Comparison of ENCODE assay signal across 8 cellular contexts in genomic region chr1:151457911-151458882, GRCh38. TPM values are rescaled to one million over a fixed set of nuclear protein-coding genes. Genes with fewer than 3 reads are reported as not detected.
A peak's percentile ranks its signal among the peaks of the same experiment; 100 is the strongest.
DNase-seq lines count a peak whose midpoint lies in the region; ATAC-seq and TF ChIP-seq lines count a peak whose summit lies in the region.

No MANE protein-coding gene starts in this region.

- DNase-seq in GM10266 (ENCODE audit: extremely low spot score) (peak; percentile 79), NCI-H226 (peak; percentile 83), chondrocyte (ENCODE audit: low spot score) (no peak), kidney epithelial cell (ENCODE audit: low read depth) (no peak)
- peak; percentile 58 for DNase-seq in activated CD4-positive, alpha-beta T cell treated with anti-CD3 and anti-CD28 coated beads for 1 hour
- peak; percentile 33 to 53 (median 34) for DNase-seq in stimulated activated CD4-positive, alpha-beta T cell treated with anti-CD3 and anti-CD28 coated beads, Interleukin-12 subunit alpha, Interleukin-12 subunit beta, amount 100 ng/mL, for 48 hours (ENCODE audit: low read depth in 2 of 3, low spot score in 1 of 3)

- H3K27me3 ChIP-seq in kidney epithelial cell (ENCODE audit: control insufficient read depth, insufficient read depth, low read length), result no peaks in the 10 kb centered on the region

- H3K9me3 Mint-ChIP-seq in chondrocyte (ENCODE audit: low read depth), result no peaks in the 10 kb centered on the region

- no peaks in the 10 kb centered on the region for H3K36me3 ChIP-seq in kidney epithelial cell (ENCODE audit: control insufficient read depth, insufficient read depth, low read length)

- peaks cover 47% of the 10 kb centered on the region for H3K4me1 Mint-ChIP-seq in chondrocyte (ENCODE audit: low read depth)

- H3K4me3 Mint-ChIP-seq in chondrocyte (ENCODE audit: unreplicated experiment), result peak overlapping the region; percentile 84

- H3K36me3 Mint-ChIP-seq in chondrocyte (ENCODE audit: low read depth), result peaks cover 1% of the 10 kb centered on the region

- TF ChIP-seq CTCF in GM10266 (IDR thresholded peaks at IDR 0.05; ENCODE audit: control insufficient read depth, insufficient read depth, low read depth, missing control alignments) (no peak), chondrocyte (IDR thresholded peaks at IDR 0.05) (no peak), kidney epithelial cell (IDR thresholded peaks at IDR 0.05; ENCODE audit: insufficient read depth, low read length, poor library complexity, severe bottlenecking) (no peak)

- ATAC-seq in HG03159 (IDR thresholded peaks at IDR 0.05; ENCODE audit: unreplicated experiment) (peak; percentile 31), GM19452 (IDR thresholded peaks at IDR 0.05; ENCODE audit: unreplicated experiment) (no peak)

- H3K27ac Mint-ChIP-seq in chondrocyte (ENCODE audit: unreplicated experiment), result peak overlapping the region; percentile 94

- H3K27me3 Mint-ChIP-seq in chondrocyte (ENCODE audit: low read depth), result peaks cover 9% of the 10 kb centered on the region

- H3K4me3 ChIP-seq in kidney epithelial cell (ENCODE audit: low read depth, low read length), result peak overlapping the region; percentile 85

RNA-seq across cellular contexts. Expression of gene POGZ, which starts 1.1 kb away (rescaled TPM):
- total RNA-seq in chondrocyte (61.7 to 79.7 TPM (median 65.0 TPM) in 3 replicates), kidney epithelial cell (30.3 and 36.4 TPM in 2 replicates)

RNA-seq across cellular contexts. Expression of gene CGN, which starts 53.0 kb away (rescaled TPM):
- total RNA-seq in chondrocyte (0.95 to 1.2 TPM (median 1.0 TPM) in 3 replicates), kidney epithelial cell (23.6 and 29.3 TPM in 2 replicates)

RNA-seq across cellular contexts. Expression of gene PSMB4, which starts 58.8 kb away (rescaled TPM):
- total RNA-seq in chondrocyte, result 229 to 257 TPM (median 236 TPM) in 3 replicates
- total RNA-seq in kidney epithelial cell, result 301 and 332 TPM in 2 replicates

Comparison
In these comparisons a context has a peak if more than half of its experiments do, and no peak if none do; other contexts are left out.
1. DNase-seq: peak in GM10266 (single experiment), NCI-H226 (single experiment), activated CD4-positive, alpha-beta T cell treated with anti-CD3 and anti-CD28 coated beads for 1 hour (single experiment) and stimulated activated CD4-positive, alpha-beta T cell treated with anti-CD3 and anti-CD28 coated beads, Interleukin-12 subunit alpha, Interleukin-12 subunit beta, amount 100 ng/mL, for 48 hours (3 of 3); none in chondrocyte (single experiment) and kidney epithelial cell (single experiment).
2. RNA of gene CGN, which starts 53.0 kb away (total RNA-seq): 23.6 to 29.3 TPM in kidney epithelial cell; 0.95 to 1.2 TPM in chondrocyte; every median in the first group is over 10 times any median in the second.